In genomic region chr6:125299257-125299656, GRCh38 we compare ENCODE assay signal across 1 cellular context.
TF ChIP-seq lines count a peak whose summit lies in the region.

No MANE protein-coding gene starts in this region.

TF ChIP-seq in neural cell, 6 proteins besides CTCF, POLR2A, EP300 and RAD21 (continued from another document):
- TF ChIP-seq, protein P1, sequence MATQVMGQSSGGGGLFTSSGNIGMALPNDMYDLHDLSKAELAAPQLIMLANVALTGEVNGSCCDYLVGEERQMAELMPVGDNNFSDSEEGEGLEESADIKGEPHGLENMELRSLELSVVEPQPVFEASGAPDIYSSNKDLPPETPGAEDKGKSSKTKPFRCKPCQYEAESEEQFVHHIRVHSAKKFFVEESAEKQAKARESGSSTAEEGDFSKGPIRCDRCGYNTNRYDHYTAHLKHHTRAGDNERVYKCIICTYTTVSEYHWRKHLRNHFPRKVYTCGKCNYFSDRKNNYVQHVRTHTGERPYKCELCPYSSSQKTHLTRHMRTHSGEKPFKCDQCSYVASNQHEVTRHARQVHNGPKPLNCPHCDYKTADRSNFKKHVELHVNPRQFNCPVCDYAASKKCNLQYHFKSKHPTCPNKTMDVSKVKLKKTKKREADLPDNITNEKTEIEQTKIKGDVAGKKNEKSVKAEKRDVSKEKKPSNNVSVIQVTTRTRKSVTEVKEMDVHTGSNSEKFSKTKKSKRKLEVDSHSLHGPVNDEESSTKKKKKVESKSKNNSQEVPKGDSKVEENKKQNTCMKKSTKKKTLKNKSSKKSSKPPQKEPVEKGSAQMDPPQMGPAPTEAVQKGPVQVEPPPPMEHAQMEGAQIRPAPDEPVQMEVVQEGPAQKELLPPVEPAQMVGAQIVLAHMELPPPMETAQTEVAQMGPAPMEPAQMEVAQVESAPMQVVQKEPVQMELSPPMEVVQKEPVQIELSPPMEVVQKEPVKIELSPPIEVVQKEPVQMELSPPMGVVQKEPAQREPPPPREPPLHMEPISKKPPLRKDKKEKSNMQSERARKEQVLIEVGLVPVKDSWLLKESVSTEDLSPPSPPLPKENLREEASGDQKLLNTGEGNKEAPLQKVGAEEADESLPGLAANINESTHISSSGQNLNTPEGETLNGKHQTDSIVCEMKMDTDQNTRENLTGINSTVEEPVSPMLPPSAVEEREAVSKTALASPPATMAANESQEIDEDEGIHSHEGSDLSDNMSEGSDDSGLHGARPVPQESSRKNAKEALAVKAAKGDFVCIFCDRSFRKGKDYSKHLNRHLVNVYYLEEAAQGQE (IDR thresholded peaks at IDR 0.05; ENCODE audit: borderline replicate concordance): no peak
- TF ChIP-seq POLR2AphosphoS5 (IDR thresholded peaks at IDR 0.05) (no peak), SMC3 (conservative IDR thresholded peaks at IDR 0.05; ENCODE audit: poor library complexity) (no peak), TAF1 (IDR thresholded peaks at IDR 0.05; ENCODE audit: low read depth) (no peak)
